In genomic region chr10:125883198-125883597, GRCh38 we compare ENCODE assay signal across 19 cellular contexts. TPM values are rescaled to one million over a fixed set of nuclear protein-coding genes. Genes with fewer than 3 reads are reported as not detected.
"Had no signal": no experiment of that assay in that cellular context is flagged by ENCODE, and none has a peak within 500 bp of the region (broad histone marks: within the 10 kb centered on the region; RNA-seq: fewer than 3 reads in every experiment).

No MANE protein-coding gene starts in this region.

- H3K27me3 ChIP-seq: ascending aorta, right lobe of liver, testis had no signal

- ATAC-seq: left lobe of liver; naive thymus-derived CD8-positive, alpha-beta T cell; right lobe of liver; stimulated activated effector memory CD8-positive, alpha-beta T cell treated with anti-CD3 and anti-CD28 coated beads, Interleukin-12 subunit alpha, Interleukin-12 subunit beta, amount 100 ng/mL, for 72 hours had no signal

- H3K4me3 ChIP-seq: ascending aorta, prostate gland, right lobe of liver, testis had no signal

- DNase-seq: activated CD4-positive, alpha-beta T cell treated with anti-CD3 and anti-CD28 coated beads, Interleukin-2, amount 50 U/mL, for 1 hour; activated CD8-positive, alpha-beta memory T cell treated with anti-CD3 and anti-CD28 coated beads, Interleukin-2, amount 50 U/mL, for 48 hours; activated effector memory CD4-positive, alpha-beta T cell treated with anti-CD3 and anti-CD28 coated beads, Interleukin-2, amount 50 U/mL, for 16 hours; activated T-cell treated with anti-CD3 and anti-CD28 coated beads, Interleukin-2, amount 50 U/mL, for 48 hours; cerebellar nuclear complex; effector memory CD4-positive, alpha-beta T cell; glutamatergic neuron; hypothalamus; islet precursor cell; naive thymus-derived CD8-positive, alpha-beta T cell; right lobe of liver; stimulated activated CD4-positive, alpha-beta T cell treated with anti-CD3 and anti-CD28 coated beads, Interleukin-4, amount 100 ng/mL, for 24 hours; T-helper 1 cell; T1000; testis had no signal

- H3K27ac ChIP-seq: ascending aorta, prostate gland, right lobe of liver, testis had no signal

- H3K4me1 ChIP-seq: ascending aorta, prostate gland, right lobe of liver had no signal

- H3K9me3 ChIP-seq: ascending aorta, prostate gland, right lobe of liver, testis had no signal

- H3K36me3 ChIP-seq: prostate gland, right lobe of liver had no signal

RNA-seq across cellular contexts. Expression of gene FANK1, which starts 13.2 kb away (rescaled TPM):
- total RNA-seq: ascending aorta, left lobe of liver had no signal
- polyA plus RNA-seq: naive thymus-derived CD8-positive, alpha-beta T cell had no signal
